Comparison of ENCODE assay signal across 2 cellular contexts in the genomic region with DNA sequence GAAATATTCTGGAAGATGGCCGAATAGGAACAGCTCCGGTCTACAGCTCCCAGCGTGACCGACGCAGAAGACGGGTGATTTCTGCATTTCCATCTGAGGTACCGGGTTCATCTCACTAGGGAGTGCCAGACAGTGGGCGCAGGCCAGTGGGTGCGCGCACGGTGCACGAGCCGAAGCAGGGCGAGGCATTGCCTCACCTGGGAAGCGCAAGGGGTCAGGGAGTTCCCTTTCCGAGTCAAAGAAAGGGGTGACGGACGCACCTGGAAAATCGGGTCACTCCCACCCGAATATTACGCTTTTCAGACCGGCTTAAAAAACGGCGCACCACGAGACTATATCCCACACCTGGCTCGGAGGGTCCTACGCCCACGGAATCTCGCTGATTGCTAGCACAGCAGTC. TPM values are rescaled to one million over a fixed set of nuclear protein-coding genes. Genes with fewer than 3 reads are reported as not detected.
"Had no signal": no experiment of that assay in that cellular context is flagged by ENCODE, and none has a peak within 500 bp of the region (broad histone marks: within the 10 kb centered on the region; RNA-seq: fewer than 3 reads in every experiment).

No MANE protein-coding gene starts in this region.

RNA-seq across cellular contexts. Expression of gene PCDH18, which starts 36.0 kb away (rescaled TPM):
- total RNA-seq: activated naive CD8-positive, alpha-beta T cell treated with anti-CD3 and anti-CD28 coated beads, Interleukin-2, amount 10 ng/mL, durations not matched to agents 7 days and 5 days; activated T-cell treated with anti-CD3 and anti-CD28 coated beads, Interleukin-2, amount 50 U/mL, for 72 hours had no signal
